Comparison of ENCODE assay signal across 1 cellular context in genomic region chr1:109655624-109656519, GRCh38.
A peak's percentile ranks its signal among the peaks of the same experiment; 100 is the strongest.
TF ChIP-seq lines count a peak whose summit lies in the region.

TSS of gene GSTM4 (plus strand) at chr1:109656099. CDS start at chr1:109656390, 291 bp downstream.

TF ChIP-seq in HepG2, 621 proteins besides CTCF, POLR2A, EP300 and RAD21 (continued from another document and continues in another):
- TF ChIP-seq ZSCAN5A (CRISPR knock-in tag; IDR thresholded peaks at IDR 0.05; ENCODE audit: borderline replicate concordance): peak; percentile 39; the same call in 1 of the 2 replicates
- no peak for TF ChIP-seq RFX3 (CRISPR knock-in tag; IDR thresholded peaks at IDR 0.05)
- TF ChIP-seq ZNF75D (CRISPR knock-in tag; IDR thresholded peaks at IDR 0.05; ENCODE audit: borderline replicate concordance): no peak
- TF ChIP-seq NFAT5 (CRISPR knock-in tag; IDR thresholded peaks at IDR 0.05): no peak
- TF ChIP-seq ZBTB10 (CRISPR knock-in tag; IDR thresholded peaks at IDR 0.05; ENCODE audit: borderline replicate concordance): no peak
- TF ChIP-seq ISX (CRISPR knock-in tag; conservative IDR thresholded peaks at IDR 0.05): no peak
- TF ChIP-seq ZNF577 (CRISPR knock-in tag; IDR thresholded peaks at IDR 0.05; ENCODE audit: borderline replicate concordance, low read depth): no peak
- no peak for TF ChIP-seq SETDB1 (CRISPR knock-in tag; IDR thresholded peaks at IDR 0.05; ENCODE audit: borderline replicate concordance)
- peak; percentile 80; the same call in 1 of the 2 replicates for TF ChIP-seq ZZZ3 (CRISPR knock-in tag; IDR thresholded peaks at IDR 0.05; ENCODE audit: borderline replicate concordance)
- TF ChIP-seq ZNF335 (CRISPR knock-in tag; IDR thresholded peaks at IDR 0.05): peak; percentile 34; the same call in 1 of the 2 replicates
- TF ChIP-seq ZNF468 (CRISPR knock-in tag; IDR thresholded peaks at IDR 0.05): no peak
- TF ChIP-seq PLSCR1 (CRISPR knock-in tag; IDR thresholded peaks at IDR 0.05; ENCODE audit: borderline replicate concordance): no peak
- TF ChIP-seq SAP130 (CRISPR knock-in tag; IDR thresholded peaks at IDR 0.05; ENCODE audit: low read depth): peak; percentile 84
- TF ChIP-seq NFKB2 (CRISPR knock-in tag; IDR thresholded peaks at IDR 0.05; ENCODE audit: borderline replicate concordance): peak; percentile 91; the same call in 1 of the 2 replicates
- peak; percentile 42 for TF ChIP-seq PITX1 (CRISPR knock-in tag; IDR thresholded peaks at IDR 0.05)
- TF ChIP-seq NFATC3 (CRISPR knock-in tag; IDR thresholded peaks at IDR 0.05): peak; percentile 57; the same call in 1 of the 2 replicates
- no peak for TF ChIP-seq IRF1 (CRISPR knock-in tag; IDR thresholded peaks at IDR 0.05; ENCODE audit: low read depth)
- no peak for TF ChIP-seq SMAD9 (CRISPR knock-in tag; IDR thresholded peaks at IDR 0.05)
- TF ChIP-seq NAIF1 (CRISPR knock-in tag; IDR thresholded peaks at IDR 0.05; ENCODE audit: borderline replicate concordance): no peak
- peak; percentile 67; the same call in 1 of the 2 replicates for TF ChIP-seq POGZ (CRISPR knock-in tag; IDR thresholded peaks at IDR 0.05)
- TF ChIP-seq SIX4 (CRISPR knock-in tag; IDR thresholded peaks at IDR 0.05): no peak; the same call in 1 of the 2 replicates
- TF ChIP-seq ZBTB44 (CRISPR knock-in tag; IDR thresholded peaks at IDR 0.05): no peak
- no peak for TF ChIP-seq ZBTB49 (CRISPR knock-in tag; IDR thresholded peaks at IDR 0.05; ENCODE audit: borderline replicate concordance)
- TF ChIP-seq SIN3B (IDR thresholded peaks at IDR 0.05; ENCODE audit: low read length): no peak
- TF ChIP-seq ISL2 (CRISPR knock-in tag; IDR thresholded peaks at IDR 0.05): 0 out of 2 replicates have a peak, but pooled peaks have one; percentile 38
- TF ChIP-seq GZF1 (CRISPR knock-in tag; IDR thresholded peaks at IDR 0.05): no peak
- peak; percentile 92 for TF ChIP-seq ZFX (CRISPR knock-in tag; IDR thresholded peaks at IDR 0.05; ENCODE audit: low read depth)
- TF ChIP-seq ZFP62 (CRISPR knock-in tag; IDR thresholded peaks at IDR 0.05): no peak
- peak; percentile 72; the same call in 1 of the 2 replicates for TF ChIP-seq SNAI1 (CRISPR knock-in tag; IDR thresholded peaks at IDR 0.05; ENCODE audit: borderline replicate concordance)
- TF ChIP-seq SP140L (CRISPR knock-in tag; IDR thresholded peaks at IDR 0.05; ENCODE audit: borderline replicate concordance): 0 out of 2 replicates have a peak, but pooled peaks have one; percentile 33
- TF ChIP-seq CREBL2 (CRISPR knock-in tag; IDR thresholded peaks at IDR 0.05; ENCODE audit: borderline replicate concordance): peak; percentile 53; the same call in 1 of the 2 replicates
- TF ChIP-seq ZNF644 (CRISPR knock-in tag; IDR thresholded peaks at IDR 0.05; ENCODE audit: low read depth): no peak
- TF ChIP-seq ZNF124 (CRISPR knock-in tag; IDR thresholded peaks at IDR 0.05): peak; percentile 86; the same call in 1 of the 2 replicates
- TF ChIP-seq TBX3 (IDR thresholded peaks at IDR 0.05; ENCODE audit: borderline replicate concordance): no peak
- no peak for TF ChIP-seq ZNF7 (CRISPR knock-in tag; IDR thresholded peaks at IDR 0.05)
- no peak; the same call in 1 of the 2 replicates for TF ChIP-seq LBX2 (CRISPR knock-in tag; IDR thresholded peaks at IDR 0.05; ENCODE audit: borderline replicate concordance)
- peak; percentile 79; the same call in 1 of the 2 replicates for TF ChIP-seq KMT2A (CRISPR knock-in tag; IDR thresholded peaks at IDR 0.05)
- TF ChIP-seq SMARCC2 (IDR thresholded peaks at IDR 0.05): no peak
- peak; percentile 38 for TF ChIP-seq ZNF781 (CRISPR knock-in tag; IDR thresholded peaks at IDR 0.05; ENCODE audit: borderline replicate concordance, not compliant biosample characterization)
- TF ChIP-seq MED13 (CRISPR knock-in tag; IDR thresholded peaks at IDR 0.05): no peak
- no peak for TF ChIP-seq ZNF878 (CRISPR knock-in tag; IDR thresholded peaks at IDR 0.05)
- peak; percentile 72 for TF ChIP-seq MED1 (CRISPR knock-in tag; IDR thresholded peaks at IDR 0.05)
- peak; percentile 87; the same call in 1 of the 2 replicates for TF ChIP-seq HOXA5 (CRISPR knock-in tag; IDR thresholded peaks at IDR 0.05)
- no peak for TF ChIP-seq MAZ (IDR thresholded peaks at IDR 0.05; ENCODE audit: borderline replicate concordance, low read depth, low read length)
- peak; percentile 58; the same call in 1 of the 2 replicates for TF ChIP-seq MAZ (CRISPR knock-in tag; IDR thresholded peaks at IDR 0.05; ENCODE audit: low read depth)
- 0 out of 4 replicates have a peak, but pooled peaks of 1 of the 2 experiments have one; percentile 7 for TF ChIP-seq ATF4 (CRISPR knock-in tag; IDR thresholded peaks at IDR 0.05)
- no peak for TF ChIP-seq KDM4B (CRISPR knock-in tag; IDR thresholded peaks at IDR 0.05)
- TF ChIP-seq HIVEP1 (CRISPR knock-in tag; IDR thresholded peaks at IDR 0.05): peak; percentile 58; the same call in 1 of the 2 replicates
- TF ChIP-seq ZNF557 (CRISPR knock-in tag; IDR thresholded peaks at IDR 0.05): no peak
